Comparison of ENCODE assay signal across 10 cellular contexts in genomic region chr9:134644715-134645606, GRCh38. TPM values are rescaled to one million over a fixed set of nuclear protein-coding genes. Genes with fewer than 3 reads are reported as not detected.
DNase-seq lines count a peak whose midpoint lies in the region; ATAC-seq, FAIRE-seq and TF ChIP-seq lines count a peak whose summit lies in the region.
"Had no signal": no experiment of that assay in that cellular context is flagged by ENCODE, and none has a peak within 500 bp of the region (broad histone marks: within the 10 kb centered on the region; RNA-seq: fewer than 3 reads in every experiment).

No MANE protein-coding gene starts in this region.

- H3K27ac ChIP-seq in astrocyte (ENCODE audit: low read depth, low read length), result peak overlapping the region; percentile 69
- H3K27ac ChIP-seq in hepatocyte, result peak overlapping the region; percentile 77
- peak overlapping the region in 13 of 21 experiments; percentile 6 to 72 (median 36) for H3K27ac ChIP-seq in skin epidermis
- H3K27ac ChIP-seq in WERI-Rb-1, result no peak overlapping the region

- H3K27me3 ChIP-seq in astrocyte (ENCODE audit: insufficient read depth, low read length) (no peaks in the 10 kb centered on the region), hepatocyte (no peaks in the 10 kb centered on the region), WERI-Rb-1 (ENCODE audit: insufficient read depth, low read depth, severe bottlenecking) (no peaks in the 10 kb centered on the region)

- H3K4me1 Mint-ChIP-seq in astrocyte (ENCODE audit: low read depth, unreplicated experiment), result peaks cover 49% of the 10 kb centered on the region
- H3K4me1 Mint-ChIP-seq in activated T-helper 17 cell treated with anti-CD3 and anti-CD28 coated beads, Interleukin-2, amount 50 U/mL, for 72 hours, result peaks cover 7% of the 10 kb centered on the region
- H3K4me1 Mint-ChIP-seq: activated naive CD8-positive, alpha-beta T cell treated with anti-CD3 and anti-CD28 coated beads for 36 hours had no signal

- H3K4me3 Mint-ChIP-seq in astrocyte (ENCODE audit: unreplicated experiment), result peak overlapping the region; percentile 86
- no peak overlapping the region for H3K4me3 Mint-ChIP-seq in activated T-helper 17 cell treated with anti-CD3 and anti-CD28 coated beads, Interleukin-2, amount 50 U/mL, for 72 hours
- H3K4me3 Mint-ChIP-seq: activated naive CD8-positive, alpha-beta T cell treated with anti-CD3 and anti-CD28 coated beads for 36 hours had no signal

- H3K36me3 Mint-ChIP-seq in astrocyte (ENCODE audit: low read depth, unreplicated experiment), result peaks cover 19% of the 10 kb centered on the region
- H3K36me3 Mint-ChIP-seq in activated T-helper 17 cell treated with anti-CD3 and anti-CD28 coated beads, Interleukin-2, amount 50 U/mL, for 72 hours (ENCODE audit: low read depth), result no peaks in the 10 kb centered on the region
- H3K36me3 Mint-ChIP-seq: activated naive CD8-positive, alpha-beta T cell treated with anti-CD3 and anti-CD28 coated beads for 36 hours had no signal

- no peak for ATAC-seq in activated T-helper 17 cell treated with anti-CD3 and anti-CD28 coated beads, Interleukin-2, amount 50 U/mL, for 72 hours (replicated peaks)

- 55% methylated on average over 22 of the region's 22 CpGs for WGBS in hepatocyte (ENCODE audit: low lambda C conversion rate, missing lambda C conversion rate)

- TF ChIP-seq CTCF in astrocyte (IDR thresholded peaks at IDR 0.05; ENCODE audit: insufficient read depth, low read depth, low read length) (no peak), hepatocyte (IDR thresholded peaks at IDR 0.05; ENCODE audit: poor library complexity) (no peak), WERI-Rb-1 (IDR thresholded peaks at IDR 0.05; ENCODE audit: low read depth, low read length) (no peak)

- H3K4me3 ChIP-seq in astrocyte (ENCODE audit: insufficient read depth, low read depth, low read length), result peak overlapping the region; percentile 58
- no peak overlapping the region for H3K4me3 ChIP-seq in hepatocyte
- H3K4me3 ChIP-seq in skin epidermis, result peak overlapping the region in 6 of 7 experiments; percentile 14 to 30 (median 20)
- no peak overlapping the region for H3K4me3 ChIP-seq in WERI-Rb-1 (ENCODE audit: low read depth, low read length)

- no peaks in the 10 kb centered on the region for H3K27me3 Mint-ChIP-seq in astrocyte (ENCODE audit: low read depth, unreplicated experiment)
- peaks cover 4% of the 10 kb centered on the region for H3K27me3 Mint-ChIP-seq in activated T-helper 17 cell treated with anti-CD3 and anti-CD28 coated beads, Interleukin-2, amount 50 U/mL, for 72 hours

- H2AFZ ChIP-seq in astrocyte (ENCODE audit: low read depth, low read length), result no peak overlapping the region
- H2AFZ ChIP-seq in hepatocyte, result no peak overlapping the region

- H3K4me2 ChIP-seq in astrocyte (ENCODE audit: low read length) (peak overlapping the region; percentile 90), hepatocyte (peak overlapping the region; percentile 76)

- H3K4me1 ChIP-seq in astrocyte (ENCODE audit: insufficient read depth, low read length), result peaks cover 56% of the 10 kb centered on the region
- H3K4me1 ChIP-seq in hepatocyte (ENCODE audit: insufficient read depth), result peaks cover 36% of the 10 kb centered on the region

- H3K9me2 ChIP-seq in hepatocyte (replicated peaks; ENCODE audit: insufficient read depth), result no peaks in the 10 kb centered on the region

- FAIRE-seq in astrocyte (lab: Jason Lieb, UNC), result peak; percentile 99

- H4K20me1 ChIP-seq in astrocyte (ENCODE audit: insufficient read depth, low read length) (peaks cover 68% of the 10 kb centered on the region), hepatocyte (ENCODE audit: insufficient read depth, poor library complexity, severe bottlenecking) (peaks cover 63% of the 10 kb centered on the region)

- peaks cover 80% of the 10 kb centered on the region for H3K79me2 ChIP-seq in astrocyte (ENCODE audit: insufficient read depth, low read length)
- H3K79me2 ChIP-seq in hepatocyte, result peaks cover 72% of the 10 kb centered on the region

- peak overlapping the region; percentile 81 for H3K9ac ChIP-seq in astrocyte (ENCODE audit: low read length)

- DNase-seq in GOT3 (lab: John Stamatoyannopoulos, UW) (peak; percentile 81), astrocyte (ENCODE audit: low read depth) (peak; percentile 98), hepatocyte (ENCODE audit: low spot score) (peak; percentile 87), WERI-Rb-1 (no peak), OCI-M1 (lab: John Stamatoyannopoulos, UW) (no peak)
- DNase-seq in stimulated activated CD4-positive, alpha-beta T cell treated with anti-CD3 and anti-CD28 coated beads, Interleukin-1b, Interleukin-23, amount 100 ng/mL, for 48 hours, result no peak
- DNase-seq: activated naive CD8-positive, alpha-beta T cell treated with anti-CD3 and anti-CD28 coated beads for 36 hours; stimulated activated CD4-positive, alpha-beta T cell treated with anti-CD3 and anti-CD28 coated beads, Interleukin-12 subunit alpha, Interleukin-12 subunit beta, amount 100 ng/mL, for 4 hours had no signal

- H3K36me3 ChIP-seq in astrocyte (ENCODE audit: insufficient read depth, low read length) (peaks cover 15% of the 10 kb centered on the region), hepatocyte (replicated peaks; ENCODE audit: insufficient read depth, low read depth) (no peaks in the 10 kb centered on the region), WERI-Rb-1 (peaks cover 5% of the 10 kb centered on the region)

- H3K27ac Mint-ChIP-seq in astrocyte (ENCODE audit: unreplicated experiment), result peak overlapping the region; percentile 68
- no peak overlapping the region for H3K27ac Mint-ChIP-seq in activated T-helper 17 cell treated with anti-CD3 and anti-CD28 coated beads, Interleukin-2, amount 50 U/mL, for 72 hours
- H3K27ac Mint-ChIP-seq: activated naive CD8-positive, alpha-beta T cell treated with anti-CD3 and anti-CD28 coated beads for 36 hours had no signal

- H3K9me3 ChIP-seq in astrocyte (ENCODE audit: insufficient read depth, low read depth, low read length) (no peaks in the 10 kb centered on the region), hepatocyte (ENCODE audit: low read depth) (no peaks in the 10 kb centered on the region), WERI-Rb-1 (ENCODE audit: severe bottlenecking) (no peaks in the 10 kb centered on the region)

- H3K9me3 Mint-ChIP-seq in astrocyte (ENCODE audit: unreplicated experiment), result no peaks in the 10 kb centered on the region
- H3K9me3 Mint-ChIP-seq in activated T-helper 17 cell treated with anti-CD3 and anti-CD28 coated beads, Interleukin-2, amount 50 U/mL, for 72 hours, result no peaks in the 10 kb centered on the region
- H3K9me3 Mint-ChIP-seq: activated naive CD8-positive, alpha-beta T cell treated with anti-CD3 and anti-CD28 coated beads for 36 hours had no signal

RNA-seq across cellular contexts. Expression of gene COL5A1, which starts 3.4 kb away (rescaled TPM):
- 1,055 and 1,568 TPM in 2 replicates for total RNA-seq in astrocyte
- total RNA-seq in hepatocyte, result 163 and 342 TPM in 2 replicates
- 347 and 371 TPM in 2 replicates for polyA plus RNA-seq in hepatocyte
- 1 to 10 TPM in 1 of 2 donors, under 1 TPM in 1; 0.50 to 1.3 TPM for total RNA-seq in activated T-helper 17 cell treated with anti-CD3 and anti-CD28 coated beads, Interleukin-2, amount 50 U/mL, for 72 hours

Comparison
In these comparisons a context has a peak if more than half of its experiments do, and no peak if none do; other contexts are left out.
1. DNase-seq: peak in GOT3 (single experiment), astrocyte (single experiment) and hepatocyte (single experiment); none in WERI-Rb-1 (single experiment), OCI-M1 (single experiment) and stimulated activated CD4-positive, alpha-beta T cell treated with anti-CD3 and anti-CD28 coated beads, Interleukin-1b, Interleukin-23, amount 100 ng/mL, for 48 hours (single experiment).
2. H3K4me3 ChIP-seq: peak in astrocyte (single experiment) and skin epidermis (6 of 7); none in hepatocyte (single experiment) and WERI-Rb-1 (single experiment).
3. RNA of gene COL5A1, which starts 3.4 kb away (total RNA-seq): 1,055 to 1,568 TPM in astrocyte and 163 to 342 TPM in hepatocyte; 0.50 to 1.3 TPM in activated T-helper 17 cell treated with anti-CD3 and anti-CD28 coated beads, Interleukin-2, amount 50 U/mL, for 72 hours; every median in the first group is over 10 times any median in the second.